In genomic region chr6:161748535-161749386, GRCh38 we compare ENCODE assay signal across 8 cellular contexts.
DNase-seq lines count a peak whose midpoint lies in the region; FAIRE-seq and TF ChIP-seq lines count a peak whose summit lies in the region.

No MANE protein-coding gene starts in this region.

- H3K27ac ChIP-seq in MM.1S (ENCODE audit: low read length) (no peak overlapping the region), brain microvascular endothelial cell (no peak overlapping the region)

- no peak overlapping the region for H3K4me2 ChIP-seq in MM.1S (ENCODE audit: low read depth, low read length)

- H3K4me3 ChIP-seq in MM.1S (ENCODE audit: low read length) = no peak overlapping the region
- no peak overlapping the region for H3K4me3 ChIP-seq in brain microvascular endothelial cell (ENCODE audit: low read depth, low read length)

- no peaks in the 10 kb centered on the region for H3F3A ChIP-seq in MM.1S (ENCODE audit: insufficient read depth, low read length)

- no peak overlapping the region for H2AFZ ChIP-seq in MM.1S (ENCODE audit: low read length)

- no peaks in the 10 kb centered on the region for H3K4me1 ChIP-seq in MM.1S (ENCODE audit: low read length)

- H4K20me1 ChIP-seq in MM.1S (ENCODE audit: insufficient read depth, low read length) = no peaks in the 10 kb centered on the region

- peak; percentile 30 for TF ChIP-seq CTCF in MM.1S (IDR thresholded peaks at IDR 0.05; ENCODE audit: low read length)
- peak; percentile 73 for TF ChIP-seq CTCF in brain microvascular endothelial cell (IDR thresholded peaks at IDR 0.05; ENCODE audit: low read depth, low read length, missing control alignments)

- no peaks in the 10 kb centered on the region for H3K9me2 ChIP-seq in MM.1S (replicated peaks; ENCODE audit: insufficient read depth, low read length)

- H3K36me3 ChIP-seq in MM.1S (replicated peaks; ENCODE audit: insufficient read depth, low read length) (no peaks in the 10 kb centered on the region), brain microvascular endothelial cell (replicated peaks) (no peaks in the 10 kb centered on the region)

- FAIRE-seq in frontal cortex (lab: Jason Lieb, UNC) = no peak

- peak; percentile 2 for DNase-seq in NCI-H345 (lab: John Stamatoyannopoulos, UW)
- no peak for DNase-seq in NCI-H345 treated with DMSO at 0.1 percent for 48 hours (lab: John Stamatoyannopoulos, UW; ENCODE audit: unreplicated experiment)
- no peak for DNase-seq in MM.1S
- peak; percentile 37 for DNase-seq in brain microvascular endothelial cell
- peak; percentile 65 for DNase-seq in midbrain (lab: John Stamatoyannopoulos, UW)
- DNase-seq in NCI-H226 = no peak
- no peak for DNase-seq in frontal cortex (ENCODE audit: low spot score in 2 of 2)
- no peak for DNase-seq in activated CD8-positive, alpha-beta memory T cell treated with anti-CD3 and anti-CD28 coated beads for 24 hours

- H3K9me3 ChIP-seq in MM.1S (replicated peaks; ENCODE audit: insufficient read depth, low read length) = no peaks in the 10 kb centered on the region

- H3K27me3 ChIP-seq in MM.1S (replicated peaks; ENCODE audit: insufficient read depth, low read length) (no peaks in the 10 kb centered on the region), brain microvascular endothelial cell (replicated peaks) (no peaks in the 10 kb centered on the region)

- no peaks in the 10 kb centered on the region for H3K79me2 ChIP-seq in MM.1S (ENCODE audit: low read length)

- H3K9ac ChIP-seq in MM.1S (ENCODE audit: low read length) = no peak overlapping the region

- in situ Hi-C loops in brain microvascular endothelial cell (cut with HindIII; ENCODE audit: low pct_ligation_motif_present, low sequenced_read_pairs) = no loop called here

Comparison
In these comparisons a context has a peak if more than half of its experiments do, and no peak if none do; other contexts are left out.
1. DNase-seq: peak in NCI-H345 (single experiment), brain microvascular endothelial cell (single experiment) and midbrain (single experiment); none in NCI-H345 treated with DMSO at 0.1 percent for 48 hours (single experiment), MM.1S (single experiment), NCI-H226 (single experiment), frontal cortex (0 of 2) and activated CD8-positive, alpha-beta memory T cell treated with anti-CD3 and anti-CD28 coated beads for 24 hours (single experiment).